11 cellular contexts compared by ENCODE assay signal in genomic region chr3:101890716-101891115, GRCh38. TPM values are rescaled to one million over a fixed set of nuclear protein-coding genes. Genes with fewer than 3 reads are reported as not detected.
DNase-seq lines count a peak whose midpoint lies in the region; ATAC-seq and TF ChIP-seq lines count a peak whose summit lies in the region.
"Had no signal": no experiment of that assay in that cellular context is flagged by ENCODE, and none has a peak within 500 bp of the region (broad histone marks: within the 10 kb centered on the region; RNA-seq: fewer than 3 reads in every experiment).

No MANE protein-coding gene starts in this region.

- no peak overlapping the region for H3K4me3 Mint-ChIP-seq in activated B cell treated with CpG ODN at 0.5 μM for 24 hours
- H3K4me3 Mint-ChIP-seq: IgD-negative memory B cell had no signal

- H3K36me3 Mint-ChIP-seq in activated B cell treated with CpG ODN at 0.5 μM for 24 hours (ENCODE audit: low read depth), result no peaks in the 10 kb centered on the region
- H3K36me3 Mint-ChIP-seq: IgD-negative memory B cell had no signal

- no peak for TF ChIP-seq CTCF in GM12865 (IDR thresholded peaks at IDR 0.05; ENCODE audit: insufficient read depth, low read depth, low read length, missing control alignments)
- TF ChIP-seq CTCF in activated B cell treated with CpG ODN at 0.5 μM for 24 hours (IDR thresholded peaks at IDR 0.05), result no peak
- no peak for TF ChIP-seq CTCF in sigmoid colon (IDR thresholded peaks at IDR 0.05)

- no peak for TF ChIP-seq POLR2A in sigmoid colon (IDR thresholded peaks at IDR 0.05)

- peak; percentile 87 for ATAC-seq in HG02610 (IDR thresholded peaks at IDR 0.05; ENCODE audit: unreplicated experiment)
- peak; percentile 31 for ATAC-seq in activated B cell treated with CpG ODN at 0.5 μM for 24 hours (ENCODE audit: low read depth)

- H3K4me1 Mint-ChIP-seq in activated B cell treated with CpG ODN at 0.5 μM for 24 hours, result peaks cover 21% of the 10 kb centered on the region

- H3K27me3 ChIP-seq in sigmoid colon, result no peaks in the 10 kb centered on the region

- intact Hi-C loops in activated B cell treated with CpG ODN at 0.5 μM for 24 hours (cut with micrococcal nuclease), result no loop called here
- intact Hi-C loops in sigmoid colon (cut with DNase I), result no loop called here

- peaks cover 0 to 22% (median 16%) of the 10 kb centered on the region in 4 donors for H3K4me1 ChIP-seq in sigmoid colon

- H3K27ac Mint-ChIP-seq in activated B cell treated with CpG ODN at 0.5 μM for 24 hours, result no peak overlapping the region
- H3K27ac Mint-ChIP-seq: IgD-negative memory B cell had no signal

- no peaks in the 10 kb centered on the region for H3K27me3 Mint-ChIP-seq in activated B cell treated with CpG ODN at 0.5 μM for 24 hours
- H3K27me3 Mint-ChIP-seq: IgD-negative memory B cell had no signal

- peaks cover 0 to 2% (median 1%) of the 10 kb centered on the region in 4 donors for H3K9me3 ChIP-seq in sigmoid colon

- no peak overlapping the region for H3K27ac ChIP-seq in sigmoid colon

- TF ChIP-seq EP300 in sigmoid colon (IDR thresholded peaks at IDR 0.05), result no peak

- CTCF ChIA-PET in activated B cell treated with CpG ODN at 0.5 μM for 24 hours (lab: Charles Lee), result no interaction called here

- POLR2A ChIA-PET in activated B cell treated with CpG ODN at 0.5 μM for 24 hours (lab: Charles Lee), result interaction anchor here (1.0 to 1.4 kb wide), 4 partner anchors 9 to 41 kb away, joined by 3 to 4 read pairs (median 4); partner anchors contain the start of gene NFKBIZ

- H3K9me3 Mint-ChIP-seq in activated B cell treated with CpG ODN at 0.5 μM for 24 hours, result peaks cover 2% of the 10 kb centered on the region

- H3K4me3 ChIP-seq in GM12865 (ENCODE audit: low read depth, low read length) (no peak overlapping the region), sigmoid colon (no peak overlapping the region)

- DNase-seq in GM12865 (ENCODE audit: low read depth), result peak; percentile 17
- DNase-seq in activated B cell treated with CpG ODN at 0.5 μM for 24 hours, result no peak
- peak; percentile 31 for DNase-seq in myocyte (ENCODE audit: low read depth)
- DNase-seq in C1 segment of cervical spinal cord (lab: John Stamatoyannopoulos, UW), result no peak
- no peak for DNase-seq in sigmoid colon
- DNase-seq in stimulated activated CD4-positive, alpha-beta T cell treated with anti-CD3 and anti-CD28 coated beads, Interleukin-4, amount 100 ng/mL, for 24 hours, result no peak
- no peak for DNase-seq in NCI-H2171 treated with DMSO at 0.1 percent for 48 hours (lab: John Stamatoyannopoulos, UW)
- DNase-seq: activated naive CD4-positive, alpha-beta T cell; NCI-H524 treated with DMSO at 0.1 percent for 48 hours had no signal

- H3K36me3 ChIP-seq in sigmoid colon, result no peaks in the 10 kb centered on the region

RNA-seq across cellular contexts. Expression of gene NFKBIZ, which starts 41.4 kb away (rescaled TPM):
- total RNA-seq in activated B cell treated with CpG ODN at 0.5 μM for 24 hours (391 and 421 TPM in 2 replicates), myocyte (12.9 and 15.6 TPM in 2 replicates), sigmoid colon (100 to 1,000 TPM in 1 of 4 donors, 10 to 100 TPM in 3; 49.9 to 121 (median 58.1) TPM)
- 9.3 TPM for polyA plus RNA-seq in myocyte (2012)
- 10 to 100 TPM in 2 of 3 donors, 1 to 10 TPM in 1; 4.2 to 55.0 (median 14.3) TPM for polyA plus RNA-seq in sigmoid colon

Comparison
In these comparisons a context has a peak if more than half of its experiments do, and no peak if none do; other contexts are left out.
1. DNase-seq: peak in GM12865 (single experiment) and myocyte (single experiment); none in activated B cell treated with CpG ODN at 0.5 μM for 24 hours (single experiment), C1 segment of cervical spinal cord (0 of 14), sigmoid colon (single experiment), stimulated activated CD4-positive, alpha-beta T cell treated with anti-CD3 and anti-CD28 coated beads, Interleukin-4, amount 100 ng/mL, for 24 hours (single experiment) and NCI-H2171 treated with DMSO at 0.1 percent for 48 hours (single experiment).